9 cellular contexts compared by ENCODE assay signal in genomic region chr10:71974489-71975011, GRCh38. TPM values are rescaled to one million over a fixed set of nuclear protein-coding genes. Genes with fewer than 3 reads are reported as not detected.
A peak's percentile ranks its signal among the peaks of the same experiment; 100 is the strongest.
DNase-seq lines count a peak whose midpoint lies in the region; ATAC-seq and TF ChIP-seq lines count a peak whose summit lies in the region.
"Had no signal": no experiment of that assay in that cellular context is flagged by ENCODE, and none has a peak within 500 bp of the region (broad histone marks: within the 10 kb centered on the region; RNA-seq: fewer than 3 reads in every experiment).

No MANE protein-coding gene starts in this region.

- H3K4me3 Mint-ChIP-seq in endodermal cell = no peak overlapping the region

- H3K79me2 ChIP-seq in PC-9 (ENCODE audit: low read depth) = peaks cover 35% of the 10 kb centered on the region

- peaks cover 30% of the 10 kb centered on the region for H3F3A ChIP-seq in PC-9 (ENCODE audit: insufficient read depth, low read depth)

- no peaks in the 10 kb centered on the region for H3K36me3 ChIP-seq in PC-9 (ENCODE audit: low read depth)
- no peaks in the 10 kb centered on the region for H3K36me3 ChIP-seq in endodermal cell (ENCODE audit: control insufficient read depth, insufficient read depth, low read length)
- no peaks in the 10 kb centered on the region for H3K36me3 ChIP-seq in thyroid gland
- H3K36me3 ChIP-seq in colonic mucosa = no peaks in the 10 kb centered on the region

- H3K36me3 Mint-ChIP-seq in endodermal cell (ENCODE audit: low read depth) = peaks cover 2% of the 10 kb centered on the region

- H3K9me3 Mint-ChIP-seq in endodermal cell = no peaks in the 10 kb centered on the region

- no peaks in the 10 kb centered on the region for H3K9me2 ChIP-seq in PC-9 (ENCODE audit: insufficient read depth)

- H3K4me3 ChIP-seq in PC-9 = no peak overlapping the region
- no peak overlapping the region for H3K4me3 ChIP-seq in epithelial cell of esophagus (ENCODE audit: low read length)
- no peak overlapping the region for H3K4me3 ChIP-seq in endodermal cell (ENCODE audit: low read length)
- no peak overlapping the region for H3K4me3 ChIP-seq in thyroid gland (replicated peaks in 1 of 3)
- H3K4me3 ChIP-seq in colonic mucosa = no peak overlapping the region

- DNase-seq in PC-9 (peak; percentile 69 to 91), epithelial cell of esophagus (ENCODE audit: low read depth) (peak; percentile 86), endodermal cell (no peak), thyroid gland (no peak), NCI-H69 (lab: John Stamatoyannopoulos, UW) (no peak), colonic mucosa (no peak)
- peak; percentile 44 to 57 (median 45) for DNase-seq in stimulated activated CD4-positive, alpha-beta T cell treated with anti-CD3 and anti-CD28 coated beads, Interleukin-12 subunit alpha, Interleukin-12 subunit beta, amount 100 ng/mL, for 48 hours (ENCODE audit: low read depth in 2 of 3, low spot score in 1 of 3)

- H3K9me3 ChIP-seq in PC-9 (ENCODE audit: insufficient read depth, low read depth) = no peaks in the 10 kb centered on the region
- H3K9me3 ChIP-seq in endodermal cell (ENCODE audit: control insufficient read depth, low read length) = no peaks in the 10 kb centered on the region
- H3K9me3 ChIP-seq in thyroid gland = no peaks in the 10 kb centered on the region
- H3K9me3 ChIP-seq in colonic mucosa = no peaks in the 10 kb centered on the region

- H3K9ac ChIP-seq in endodermal cell (ENCODE audit: extremely low read depth, low read length, poor library complexity, severe bottlenecking) (no peak overlapping the region), colonic mucosa (ENCODE audit: low read depth in 2 of 2, low read length in 2 of 2) (no peak overlapping the region)
- H3K9ac ChIP-seq: KMS-11 had no signal

- ATAC-seq in GM21619 (IDR thresholded peaks at IDR 0.05; ENCODE audit: unreplicated experiment) = peak; percentile 70

- no peaks in the 10 kb centered on the region for H4K20me1 ChIP-seq in PC-9 (ENCODE audit: insufficient read depth)

- no peak overlapping the region for H3K27ac Mint-ChIP-seq in endodermal cell

- no peaks in the 10 kb centered on the region for H3K27me3 Mint-ChIP-seq in endodermal cell (ENCODE audit: insufficient read depth)

- H3K27me3 ChIP-seq in PC-9 (ENCODE audit: insufficient read depth, low read depth) (no peaks in the 10 kb centered on the region), endodermal cell (ENCODE audit: control insufficient read depth, insufficient read depth, low read length, poor library complexity, severe bottlenecking) (no peaks in the 10 kb centered on the region), thyroid gland (no peaks in the 10 kb centered on the region), colonic mucosa (no peaks in the 10 kb centered on the region)

- POLR2A ChIA-PET in PC-9 (lab: Charles Lee; ENCODE audit: unreplicated experiment) = interaction anchor here (0.6 to 1.7 kb wide), 5 partner anchors 23 to 1823 kb away, joined by 3 to 12 read pairs (median 9); no protein-coding TSS in a partner anchor

- TF ChIP-seq CTCF in PC-9 (conservative IDR thresholded peaks at IDR 0.05) (no peak), epithelial cell of esophagus (IDR thresholded peaks at IDR 0.05; ENCODE audit: insufficient read depth, low read depth, low read length, missing control alignments) (no peak), endodermal cell (conservative IDR thresholded peaks at IDR 0.05) (no peak), thyroid gland (IDR thresholded peaks at IDR 0.05) (no peak), colonic mucosa (IDR thresholded peaks at IDR 0.05) (no peak)

- intact Hi-C loops in PC-9 (cut with micrococcal nuclease; ENCODE audit: unreplicated experiment) (loop anchor here (1.0 to 5.0 kb wide), 5 partner anchors 24 to 243 kb away; partner anchors contain the start of genes ANAPC16 and ASCC1), thyroid gland (cut with DNase I) (no loop called here), colonic mucosa (cut with DNase I) (no loop called here)

- no TSS peak for BruUV-seq in PC-9 (replicated peaks; lab: Mats Ljungman, UMichigan)

- H2AFZ ChIP-seq in PC-9 = no peak overlapping the region

- peak overlapping the region; percentile 41 for H3K4me2 ChIP-seq in PC-9
- H3K4me2 ChIP-seq: KMS-11 had no signal

- H3K27ac ChIP-seq in PC-9 = peak overlapping the region; percentile 56
- H3K27ac ChIP-seq in endodermal cell (ENCODE audit: low read depth, low read length) = no peak overlapping the region
- peak overlapping the region in 1 of 3 donors; percentile 69 for H3K27ac ChIP-seq in thyroid gland
- no peak overlapping the region for H3K27ac ChIP-seq in colonic mucosa
- H3K27ac ChIP-seq: KMS-11 had no signal

- H3K4me1 ChIP-seq in PC-9 (replicated peaks; ENCODE audit: insufficient read depth) (peaks cover 37% of the 10 kb centered on the region), endodermal cell (ENCODE audit: control insufficient read depth, insufficient read depth, low read length) (peaks cover 4% of the 10 kb centered on the region), thyroid gland (peaks cover 35 to 87% of the 10 kb centered on the region in 2 donors), colonic mucosa (peaks cover 9% of the 10 kb centered on the region)

- peaks cover 21% of the 10 kb centered on the region for H3K4me1 Mint-ChIP-seq in endodermal cell

- TF ChIP-seq POLR2A in thyroid gland (IDR thresholded peaks at IDR 0.05) = no peak

- CTCF ChIA-PET in PC-9 (lab: Charles Lee) = interaction anchor here (0.5 to 1.3 kb wide), 9 partner anchors 13 to 364 kb away, joined by 3 to 7 read pairs (median 4); no protein-coding TSS in a partner anchor

- WGBS in endodermal cell (ENCODE audit: insufficient coverage in 1 of 2, insufficient read length in 1 of 2), 2 experiments = 92 to 94% methylated on average over 2 to 5 of the region's 5 CpGs
- WGBS in thyroid gland, 2 donors = 81 to 95% methylated on average over 5 of the region's 5 CpGs

RNA-seq across cellular contexts. Expression of gene CHST3, which starts 10.4 kb away (rescaled TPM):
- total RNA-seq in PC-9 (2021) (21.3 and 23.3 TPM in 2 replicates), endodermal cell (10 to 100 TPM; 12.9 to 40.8 TPM), thyroid gland (10 to 100 TPM in 3 of 4 donors, 1 to 10 TPM in 1; 8.6 to 16.9 (median 14.0) TPM), colonic mucosa (1 to 10 TPM; 2.5 to 3.4 TPM)
- polyA plus RNA-seq in endodermal cell (2013, experiment 1 of 2) = 12.8 TPM
- polyA plus RNA-seq in endodermal cell (2013, experiment 2 of 2) = 11.8 TPM

Comparison
In these comparisons a context has a peak if more than half of its experiments do, and no peak if none do; other contexts are left out.
1. DNase-seq: peak in PC-9 (2 of 2), epithelial cell of esophagus (single experiment) and stimulated activated CD4-positive, alpha-beta T cell treated with anti-CD3 and anti-CD28 coated beads, Interleukin-12 subunit alpha, Interleukin-12 subunit beta, amount 100 ng/mL, for 48 hours (3 of 3); none in endodermal cell (single experiment), thyroid gland (0 of 2), NCI-H69 (single experiment) and colonic mucosa (single experiment).